8 cellular contexts compared by ENCODE assay signal in the genomic region with DNA sequence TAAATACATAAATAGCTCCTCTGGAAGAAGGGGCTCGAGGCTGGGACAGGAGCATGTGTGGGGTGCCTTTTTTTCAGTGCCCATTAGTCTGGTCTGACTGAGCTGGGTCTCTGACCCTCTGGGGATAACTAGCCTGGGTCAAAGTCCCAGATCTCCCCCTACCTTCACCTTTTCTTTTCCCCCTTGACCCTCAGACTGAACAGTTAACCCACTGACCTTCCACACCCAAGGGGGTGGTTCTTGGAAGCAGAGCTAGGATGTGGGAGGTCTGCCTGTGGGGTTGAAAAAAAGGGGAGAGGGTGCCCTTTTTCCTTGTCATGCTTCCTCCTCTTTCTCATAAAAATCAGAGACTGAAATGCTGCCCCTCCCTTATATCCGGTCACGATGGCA. TPM values are rescaled to one million over a fixed set of nuclear protein-coding genes. Genes with fewer than 3 reads are reported as not detected.
A peak's percentile ranks its signal among the peaks of the same experiment; 100 is the strongest.
DNase-seq lines count a peak whose midpoint lies in the region; ATAC-seq and TF ChIP-seq lines count a peak whose summit lies in the region.

No MANE protein-coding gene starts in this region.

- H3K27me3 ChIP-seq in Peyer's patch (no peaks in the 10 kb centered on the region), parathyroid adenoma (ENCODE audit: control insufficient read depth, insufficient read depth, low read length) (no peaks in the 10 kb centered on the region)

- H3K4me1 Mint-ChIP-seq in Calu3 (ENCODE audit: low read depth, unreplicated experiment), result peaks cover 56% of the 10 kb centered on the region

- peak overlapping the region; percentile 97 for H2AFZ ChIP-seq in parathyroid adenoma

- H3K36me3 ChIP-seq in Peyer's patch, result no peaks in the 10 kb centered on the region
- no peaks in the 10 kb centered on the region for H3K36me3 ChIP-seq in parathyroid adenoma (ENCODE audit: control insufficient read depth, insufficient read depth, low read length)

- H3K27me3 Mint-ChIP-seq in Calu3 (ENCODE audit: unreplicated experiment), result peaks cover 41% of the 10 kb centered on the region

- peak overlapping the region; percentile 71 to 89 (median 81) for H3K27ac ChIP-seq in Peyer's patch
- H3K27ac ChIP-seq in epithelial cell of prostate, result peak overlapping the region; percentile 97
- H3K27ac ChIP-seq in parathyroid adenoma, result peak overlapping the region; percentile 42

- H3K4me3 Mint-ChIP-seq in Calu3 (ENCODE audit: low read depth, unreplicated experiment), result peak overlapping the region; percentile 74

- peak overlapping the region; percentile 96 for H3K27ac Mint-ChIP-seq in Calu3 (ENCODE audit: unreplicated experiment)

- TSS peak; percentile 95 for BruUV-seq in Calu3 (replicated peaks; lab: Mats Ljungman, UMichigan)

- intact Hi-C loops in Calu3 (cut with micrococcal nuclease; ENCODE audit: unreplicated experiment), result loop anchor here (5.0 to 10.0 kb wide), 2 partner anchors 166 to 246 kb away; no protein-coding TSS in a partner anchor

- no peaks in the 10 kb centered on the region for H3K79me2 ChIP-seq in parathyroid adenoma

- TF ChIP-seq CTCF in Calu3 (IDR thresholded peaks at IDR 0.05; ENCODE audit: unreplicated experiment), result no peak
- TF ChIP-seq CTCF in Peyer's patch (IDR thresholded peaks at IDR 0.05), result no peak
- TF ChIP-seq CTCF in parathyroid adenoma (IDR thresholded peaks at IDR 0.05), result no peak

- H3K4me3 ChIP-seq in Peyer's patch, result peak overlapping the region; percentile 59 to 74 (median 67)
- H3K4me3 ChIP-seq in parathyroid adenoma (ENCODE audit: low read depth, low read length), result peak overlapping the region; percentile 87

- ATAC-seq in HG03095 (IDR thresholded peaks at IDR 0.05; ENCODE audit: unreplicated experiment), result no peak
- ATAC-seq in GM18907 (IDR thresholded peaks at IDR 0.05; ENCODE audit: unreplicated experiment), result no peak

- peaks cover 35% of the 10 kb centered on the region for H3K36me3 Mint-ChIP-seq in Calu3 (ENCODE audit: insufficient read depth, unreplicated experiment)

- no peaks in the 10 kb centered on the region for H3K9me3 ChIP-seq in Peyer's patch
- no peaks in the 10 kb centered on the region for H3K9me3 ChIP-seq in parathyroid adenoma (ENCODE audit: control insufficient read depth, low read length)

- CTCF ChIA-PET in Calu3 (lab: Charles Lee), result interaction anchor here (0.9 to 3.6 kb wide), 12 partner anchors 8 to 245 kb away, joined by 3 to 13 read pairs (median 5); a partner anchor contains a TSS

- no peaks in the 10 kb centered on the region for H3K9me3 Mint-ChIP-seq in Calu3 (ENCODE audit: low read depth, unreplicated experiment)

- no peak for TF ChIP-seq POLR2A in Peyer's patch (IDR thresholded peaks at IDR 0.05)

- DNase-seq in Calu3 (no peak), Peyer's patch (no peak), epithelial cell of prostate (ENCODE audit: low read depth, low spot score) (no peak), mesenteric fat pad (ENCODE audit: low spot score) (no peak), Kasumi-1 (lab: John Stamatoyannopoulos, UW) (no peak)

- H3K4me2 ChIP-seq in parathyroid adenoma (ENCODE audit: low read length), result peak overlapping the region; percentile 97

- H3K4me1 ChIP-seq in Peyer's patch, result peaks cover 8 to 48% (median 15%) of the 10 kb centered on the region in 4 donors
- H3K4me1 ChIP-seq in parathyroid adenoma, result peaks cover 24% of the 10 kb centered on the region

- H3K9ac ChIP-seq in parathyroid adenoma, result no peak overlapping the region

RNA-seq across cellular contexts. Expression of a gene that starts 0.9 kb away (rescaled TPM):
- total RNA-seq in Calu3 (2022) (0.54 and 0.61 TPM in 2 replicates), Peyer's patch (1 to 10 TPM in 2 of 4 donors, under 1 TPM in 2; 0.67 to 2.1 (median 1.3) TPM), mesenteric fat pad (0.13 TPM)

RNA-seq across cellular contexts. Expression of a gene that starts 3.6 kb away (rescaled TPM):
- total RNA-seq in Calu3 (2022) (0.38 and 0.64 TPM in 2 replicates), Peyer's patch (not detected), mesenteric fat pad (not detected)

RNA-seq across cellular contexts. Expression of a gene that starts 21.0 kb away (rescaled TPM):
- total RNA-seq in Calu3 (2022) (0.39 TPM in 1 of 2 replicates, not detected in the other), Peyer's patch (100 to 1,000 TPM in 1 of 4 donors, 10 to 100 TPM in 3; 16.5 to 220 (median 28.2) TPM), mesenteric fat pad (26.5 TPM)

RNA-seq across cellular contexts. Expression of a gene that starts 24.1 kb away (rescaled TPM):
- total RNA-seq in Calu3 (2022), result not detected in 2 replicates
- total RNA-seq in Peyer's patch, result not detected
- total RNA-seq in mesenteric fat pad, result not detected

RNA-seq across cellular contexts. Expression of a gene that starts 27.8 kb away (rescaled TPM):
- 77.3 and 87.6 TPM in 2 replicates for total RNA-seq in Calu3 (2022)
- total RNA-seq in Peyer's patch, result 100 to 1,000 TPM in 1 of 4 donors, 10 to 100 TPM in 3; 23.1 to 145 (median 54.8) TPM
- total RNA-seq in mesenteric fat pad, result 49.0 TPM

Comparison
In these comparisons a context has a peak if more than half of its experiments do, and no peak if none do; other contexts are left out.
1. H3K27ac ChIP-seq: peak in every context shown above with its lines; median percentile 97 in epithelial cell of prostate; 81 in Peyer's patch; 42 in parathyroid adenoma.
2. RNA of a gene that starts 21.0 kb away (total RNA-seq): 16.5 to 220 TPM in Peyer's patch and 26.5 TPM in mesenteric fat pad (single experiment); 0.39 TPM in Calu3; every median in the first group is over 10 times any median in the second.